In genomic region chr5:134127376-134127861, GRCh38 we compare ENCODE assay signal across 8 cellular contexts. TPM values are rescaled to one million over a fixed set of nuclear protein-coding genes. Genes with fewer than 3 reads are reported as not detected.
DNase-seq lines count a peak whose midpoint lies in the region; ATAC-seq, FAIRE-seq and TF ChIP-seq lines count a peak whose summit lies in the region.

No MANE protein-coding gene starts in this region.

- peak overlapping the region; percentile 83 for H3K27ac Mint-ChIP-seq in activated naive CD8-positive, alpha-beta T cell treated with anti-CD3 and anti-CD28 coated beads, Interleukin-2, amount 10 ng/mL, durations not matched to agents 7 days and 5 days
- peak overlapping the region; percentile 82 for H3K27ac Mint-ChIP-seq in memory B cell

- DNase-seq in GM12891 (ENCODE audit: insufficient read length, low spot score) (no peak), memory B cell (ENCODE audit: low spot score in 2 of 2) (peak in 1 of 2 donors; percentile 32), HEK293T (ENCODE audit: extremely low spot score) (no peak), NOMO-1 (lab: John Stamatoyannopoulos, UW; ENCODE audit: unreplicated experiment in 2 of 2) (no peak), NCI-H774 (lab: John Stamatoyannopoulos, UW) (no peak)
- DNase-seq in activated naive CD8-positive, alpha-beta T cell treated with anti-CD3 and anti-CD28 coated beads, Interleukin-2, amount 10 ng/mL, durations not matched to agents 7 days and 5 days = peak; percentile 45

- H3K9me3 Mint-ChIP-seq in activated naive CD8-positive, alpha-beta T cell treated with anti-CD3 and anti-CD28 coated beads, Interleukin-2, amount 10 ng/mL, durations not matched to agents 7 days and 5 days = no peaks in the 10 kb centered on the region
- H3K9me3 Mint-ChIP-seq in memory B cell = no peaks in the 10 kb centered on the region

- no peak for FAIRE-seq in GM12891 (lab: Jason Lieb, UNC)

- H3K4me1 Mint-ChIP-seq in activated naive CD8-positive, alpha-beta T cell treated with anti-CD3 and anti-CD28 coated beads, Interleukin-2, amount 10 ng/mL, durations not matched to agents 7 days and 5 days = peaks cover 91% of the 10 kb centered on the region
- H3K4me1 Mint-ChIP-seq in memory B cell = peaks cover 46% of the 10 kb centered on the region

- POLR2A ChIA-PET in activated naive CD8-positive, alpha-beta T cell treated with anti-CD3 and anti-CD28 coated beads, Interleukin-2, amount 10 ng/mL, durations not matched to agents 7 days and 5 days (lab: Charles Lee) = interaction anchor here (0.9 to 10.9 kb wide), 7 partner anchors 8 to 121 kb away, joined by 3 to 174 read pairs (median 12); partner anchors contain the start of genes SKP1 and TCF7
- POLR2A ChIA-PET in HEK293T (lab: Yijun Ruan, JAX) = interaction anchor here (0.7 kb wide), 1 partner anchor 1122 kb away, joined by 3 read pairs; no protein-coding TSS in a partner anchor

- no peaks in the 10 kb centered on the region for H3K27me3 Mint-ChIP-seq in activated naive CD8-positive, alpha-beta T cell treated with anti-CD3 and anti-CD28 coated beads, Interleukin-2, amount 10 ng/mL, durations not matched to agents 7 days and 5 days
- no peaks in the 10 kb centered on the region for H3K27me3 Mint-ChIP-seq in memory B cell

- H3K4me3 Mint-ChIP-seq in activated naive CD8-positive, alpha-beta T cell treated with anti-CD3 and anti-CD28 coated beads, Interleukin-2, amount 10 ng/mL, durations not matched to agents 7 days and 5 days = peak overlapping the region; percentile 89
- peak overlapping the region; percentile 15 for H3K4me3 Mint-ChIP-seq in memory B cell

- TF ChIP-seq POLR2A in GM12891 (IDR thresholded peaks at IDR 0.05; ENCODE audit: low read depth, low read length) = 0 out of 2 replicates have a peak, but pooled peaks have one; percentile 40

- ATAC-seq in HG02885 (IDR thresholded peaks at IDR 0.05; ENCODE audit: poor library complexity, unreplicated experiment) = peak; percentile 63
- no peak for ATAC-seq in activated naive CD8-positive, alpha-beta T cell treated with anti-CD3 and anti-CD28 coated beads, Interleukin-2, amount 10 ng/mL, durations not matched to agents 7 days and 5 days (ENCODE audit: low read depth)
- peak; percentile 50 for ATAC-seq in memory B cell (ENCODE audit: low read depth)
- ATAC-seq in HG03460 (IDR thresholded peaks at IDR 0.05; ENCODE audit: unreplicated experiment) = no peak

- H3K36me3 Mint-ChIP-seq in activated naive CD8-positive, alpha-beta T cell treated with anti-CD3 and anti-CD28 coated beads, Interleukin-2, amount 10 ng/mL, durations not matched to agents 7 days and 5 days = peaks cover 18% of the 10 kb centered on the region
- H3K36me3 Mint-ChIP-seq in memory B cell = peaks cover 12% of the 10 kb centered on the region

- CTCF ChIA-PET in HEK293T (lab: Yijun Ruan, JAX) = interaction anchor here (0.8 kb wide), 1 partner anchor 88 kb away, joined by 4 read pairs; no protein-coding TSS in a partner anchor

TF ChIP-seq in GM12891, 5 proteins besides CTCF, POLR2A, EP300 and RAD21:
- peak; percentile 98 for TF ChIP-seq SPI1 (IDR thresholded peaks at IDR 0.05; ENCODE audit: low read depth, low read length)
- no peak for TF ChIP-seq PAX5 (IDR thresholded peaks at IDR 0.05; ENCODE audit: insufficient read depth, low read length, severe bottlenecking)

TF ChIP-seq in HEK293T, 16 proteins besides CTCF, POLR2A, EP300 and RAD21:
- no peak for TF ChIP-seq CTBP1 (IDR thresholded peaks at IDR 0.05; ENCODE audit: borderline replicate concordance)
- no peak for TF ChIP-seq ELF4 (IDR thresholded peaks at IDR 0.05)
- no peak for TF ChIP-seq SUZ12 (IDR thresholded peaks at IDR 0.05)
- TF ChIP-seq SP1 (IDR thresholded peaks at IDR 0.05) = no peak
- no peak for TF ChIP-seq ARNT (IDR thresholded peaks at IDR 0.05)
- no peak for TF ChIP-seq FOXA1 (IDR thresholded peaks at IDR 0.05)
- TF ChIP-seq BHLHE40 (IDR thresholded peaks at IDR 0.05; ENCODE audit: borderline replicate concordance) = no peak
- TF ChIP-seq ZNF384 (IDR thresholded peaks at IDR 0.05) = no peak
- no peak for TF ChIP-seq FOXK2 (IDR thresholded peaks at IDR 0.05)
- no peak for TF ChIP-seq PKNOX1 (IDR thresholded peaks at IDR 0.05)
- no peak for TF ChIP-seq L3MBTL2 (conservative IDR thresholded peaks at IDR 0.05)
- TF ChIP-seq TARDBP (IDR thresholded peaks at IDR 0.05) = no peak
- TF ChIP-seq HDGF (IDR thresholded peaks at IDR 0.05; ENCODE audit: borderline replicate concordance) = no peak
- TF ChIP-seq NFRKB (IDR thresholded peaks at IDR 0.05) = no peak
- no peak for TF ChIP-seq LEF1 (IDR thresholded peaks at IDR 0.05; ENCODE audit: borderline replicate concordance)
- no peak for TF ChIP-seq FOXM1 (IDR thresholded peaks at IDR 0.05; ENCODE audit: borderline replicate concordance)
TF ChIP-seq in HEK293T: peak in this region for 0.

RNA-seq across cellular contexts. Expression of gene TCF7, which starts 12.9 kb away (rescaled TPM):
- 55.8 TPM for polyA plus RNA-seq in GM12891 (2012; ENCODE audit: low read depth, missing spikeins)
- total RNA-seq in activated naive CD8-positive, alpha-beta T cell treated with anti-CD3 and anti-CD28 coated beads, Interleukin-2, amount 10 ng/mL, durations not matched to agents 7 days and 5 days = 100 to 1,000 TPM; 283 to 315 TPM

RNA-seq across cellular contexts. Expression of gene SKP1, which starts 49.3 kb away (rescaled TPM):
- polyA plus RNA-seq in GM12891 (2012; ENCODE audit: low read depth, missing spikeins) = 424 TPM
- 100 to 1,000 TPM; 193 to 206 TPM for total RNA-seq in activated naive CD8-positive, alpha-beta T cell treated with anti-CD3 and anti-CD28 coated beads, Interleukin-2, amount 10 ng/mL, durations not matched to agents 7 days and 5 days

Comparison
In these comparisons a context has a peak if more than half of its experiments do, and no peak if none do; other contexts are left out.
1. ATAC-seq: peak in HG02885 (single experiment) and memory B cell (single experiment); none in activated naive CD8-positive, alpha-beta T cell treated with anti-CD3 and anti-CD28 coated beads, Interleukin-2, amount 10 ng/mL, durations not matched to agents 7 days and 5 days (single experiment) and HG03460 (single experiment).